10 cellular contexts compared by ENCODE assay signal in genomic region chr16:69448470-69449193, GRCh38. TPM values are rescaled to one million over a fixed set of nuclear protein-coding genes. Genes with fewer than 3 reads are reported as not detected.
A peak's percentile ranks its signal among the peaks of the same experiment; 100 is the strongest.
DNase-seq lines count a peak whose midpoint lies in the region; ATAC-seq and TF ChIP-seq lines count a peak whose summit lies in the region.
"Had no signal": no experiment of that assay in that cellular context is flagged by ENCODE, and none has a peak within 500 bp of the region (broad histone marks: within the 10 kb centered on the region; RNA-seq: fewer than 3 reads in every experiment).

No MANE protein-coding gene starts in this region.

- TF ChIP-seq CTCF in left ventricle myocardium inferior (IDR thresholded peaks at IDR 0.05; ENCODE audit: borderline replicate concordance), result no peak

- H3K27me3 ChIP-seq in left ventricle myocardium inferior (ENCODE audit: low read depth) (no peaks in the 10 kb centered on the region), subcutaneous abdominal adipose tissue (ENCODE audit: control insufficient read depth in 5 of 5, insufficient read depth in 4 of 5, low read length in 5 of 5) (no peaks in the 10 kb centered on the region)
- H3K27me3 ChIP-seq: uterus had no signal

- H3K4me3 ChIP-seq in left ventricle myocardium inferior (peak overlapping the region; percentile 12), subcutaneous abdominal adipose tissue (ENCODE audit: low read depth in 1 of 5, low read length in 5 of 5) (no peak overlapping the region)
- H3K4me3 ChIP-seq: uterus had no signal

- peaks cover 10% of the 10 kb centered on the region for H3K36me3 ChIP-seq in left ventricle myocardium inferior
- peaks cover 0 to 15% (median 3%) of the 10 kb centered on the region in 5 donors for H3K36me3 ChIP-seq in subcutaneous abdominal adipose tissue (ENCODE audit: control insufficient read depth in 5 of 5, insufficient read depth in 5 of 5, low read length in 5 of 5)
- H3K36me3 ChIP-seq: uterus had no signal

- H3K9ac ChIP-seq in subcutaneous abdominal adipose tissue (ENCODE audit: low read length in 5 of 5), result peak overlapping the region in 1 of 5 donors; percentile 66

- H3K9me3 ChIP-seq in left ventricle myocardium inferior (replicated peaks) (no peaks in the 10 kb centered on the region), subcutaneous abdominal adipose tissue (ENCODE audit: control insufficient read depth in 5 of 5, low read length in 5 of 5) (no peaks in the 10 kb centered on the region)
- H3K9me3 ChIP-seq: uterus had no signal

- H3K4me1 ChIP-seq in left ventricle myocardium inferior (peaks cover 74% of the 10 kb centered on the region), subcutaneous abdominal adipose tissue (ENCODE audit: control insufficient read depth in 5 of 5, insufficient read depth in 5 of 5, low read length in 5 of 5) (peaks cover 0 to 52% (median 37%) of the 10 kb centered on the region in 5 donors)
- H3K4me1 ChIP-seq: uterus had no signal

- DNase-seq in NCI-H2196 (lab: John Stamatoyannopoulos, UW; ENCODE audit: unreplicated experiment), result peak; percentile 18
- DNase-seq in NCI-H2196 treated with DMSO at 0.1 percent for 48 hours (lab: John Stamatoyannopoulos, UW; ENCODE audit: unreplicated experiment), result no peak
- no peak for DNase-seq in left ventricle myocardium inferior
- DNase-seq in hypothalamus (lab: John Stamatoyannopoulos, UW), result no peak
- no peak for DNase-seq in activated CD4-positive, alpha-beta T cell treated with anti-CD3 and anti-CD28 coated beads, Interleukin-2, amount 50 U/mL, for 48 hours
- DNase-seq: OCI-M1, uterus had no signal

- peak; percentile 61 for ATAC-seq in SK-N-SH treated with all-trans-retinoic acid at 6 μM for 48 hours
- ATAC-seq in HG03378 (IDR thresholded peaks at IDR 0.05; ENCODE audit: unreplicated experiment), result no peak

- H3K27ac ChIP-seq in left ventricle myocardium inferior (replicated peaks) (peak overlapping the region; percentile 82), subcutaneous abdominal adipose tissue (ENCODE audit: low read depth, low read length) (peak overlapping the region; percentile 67)

- intact Hi-C loops in left ventricle myocardium inferior (cut with micrococcal nuclease), result no loop called here

TF ChIP-seq in SK-N-SH treated with all-trans-retinoic acid at 6 μM for 48 hours, 23 proteins besides CTCF, POLR2A, EP300 and RAD21:
- TF ChIP-seq SNAI2 (CRISPR knock-in tag; IDR thresholded peaks at IDR 0.05) (peak; percentile 55; the same call in 1 of the 2 replicates), POU6F1 (CRISPR knock-in tag; IDR thresholded peaks at IDR 0.05; ENCODE audit: borderline replicate concordance, low read depth) (no peak), ISL1 (CRISPR knock-in tag; IDR thresholded peaks at IDR 0.05) (peak; percentile 98)

RNA-seq across cellular contexts. Expression of gene CYB5B, which starts 24.2 kb away (rescaled TPM):
- 69.0 TPM for total RNA-seq in left ventricle myocardium inferior
